Comparison of ENCODE assay signal across 1 cellular context in genomic region chr15:63891079-63891762, GRCh38.
A peak's percentile ranks its signal among the peaks of the same experiment; 100 is the strongest.
TF ChIP-seq lines count a peak whose summit lies in the region.

No MANE protein-coding gene starts in this region.

TF ChIP-seq in HepG2, 621 proteins besides CTCF, POLR2A, EP300 and RAD21 (continued from another document and continues in another):
- TF ChIP-seq TFDP2 (CRISPR knock-in tag; IDR thresholded peaks at IDR 0.05) (no peak), ZNF276 (CRISPR knock-in tag; IDR thresholded peaks at IDR 0.05; ENCODE audit: low read depth) (peak; percentile 26), ZNF678 (CRISPR knock-in tag; IDR thresholded peaks at IDR 0.05) (no peak), ZNF296 (CRISPR knock-in tag; conservative IDR thresholded peaks at IDR 0.05) (no peak), PATZ1 (CRISPR knock-in tag; IDR thresholded peaks at IDR 0.05) (peak; percentile 76), ZNF75D (CRISPR knock-in tag; IDR thresholded peaks at IDR 0.05; ENCODE audit: borderline replicate concordance) (no peak), ZNF629 (CRISPR knock-in tag; conservative IDR thresholded peaks at IDR 0.05) (peak; percentile 77), REPIN1 (CRISPR knock-in tag; IDR thresholded peaks at IDR 0.05; ENCODE audit: borderline replicate concordance, low read depth) (peak; percentile 61; the same call in 1 of the 2 replicates), WIZ (CRISPR knock-in tag; IDR thresholded peaks at IDR 0.05) (0 out of 2 replicates have a peak, but pooled peaks have one; percentile 57), PBX2 (CRISPR knock-in tag; IDR thresholded peaks at IDR 0.05) (no peak), IRF1 (CRISPR knock-in tag; IDR thresholded peaks at IDR 0.05; ENCODE audit: low read depth) (no peak), ZKSCAN5 (CRISPR knock-in tag; IDR thresholded peaks at IDR 0.05) (no peak), SAP130 (CRISPR knock-in tag; IDR thresholded peaks at IDR 0.05; ENCODE audit: low read depth) (peak; percentile 46), CSRNP2 (CRISPR knock-in tag; conservative IDR thresholded peaks at IDR 0.05; ENCODE audit: low read depth) (no peak), PHF8 (CRISPR knock-in tag; IDR thresholded peaks at IDR 0.05) (peak; percentile 19; the same call in 1 of the 2 replicates), ZNF710 (CRISPR knock-in tag; IDR thresholded peaks at IDR 0.05; ENCODE audit: borderline replicate concordance) (peak; percentile 55; the same call in 1 of the 2 replicates), FOXA1 (IDR thresholded peaks at IDR 0.05) (no peak), FOXA1 (CRISPR knock-in tag; IDR thresholded peaks at IDR 0.05) (peak; percentile 43; the same call in 1 of the 2 replicates), ZNF574 (CRISPR knock-in tag; IDR thresholded peaks at IDR 0.05) (0 out of 2 replicates have a peak, but pooled peaks have one; percentile 26), SRSF1 (optimal IDR thresholded peaks at IDR 0.05; ENCODE audit: low read depth, low read length) (no peak), ZNF329 (CRISPR knock-in tag; IDR thresholded peaks at IDR 0.05; ENCODE audit: low read depth) (no peak), THAP11 (CRISPR knock-in tag; IDR thresholded peaks at IDR 0.05) (0 out of 2 replicates have a peak, but pooled peaks have one; percentile 34), SUZ12 (IDR thresholded peaks at IDR 0.05; ENCODE audit: low read depth, low read length) (no peak), ELK4 (CRISPR knock-in tag; IDR thresholded peaks at IDR 0.05; ENCODE audit: borderline replicate concordance) (no peak), MAF1 (CRISPR knock-in tag; IDR thresholded peaks at IDR 0.05; ENCODE audit: borderline replicate concordance) (no peak), FOXO4 (CRISPR knock-in tag; conservative IDR thresholded peaks at IDR 0.05) (no peak), ETV5 (CRISPR knock-in tag; IDR thresholded peaks at IDR 0.05; ENCODE audit: borderline replicate concordance) (peak; percentile 1; the same call in 1 of the 2 replicates), HDAC1 (CRISPR knock-in tag; IDR thresholded peaks at IDR 0.05) (peak; percentile 21; the same call in 1 of the 2 replicates), ZNF292 (CRISPR knock-in tag; IDR thresholded peaks at IDR 0.05; ENCODE audit: borderline replicate concordance, low read depth) (peak; percentile 54; the same call in 1 of the 2 replicates), ZNF510 (CRISPR knock-in tag; IDR thresholded peaks at IDR 0.05; ENCODE audit: low read depth) (no peak), ZNF205 (CRISPR knock-in tag; IDR thresholded peaks at IDR 0.05) (peak; percentile 94), ZFAT (CRISPR knock-in tag; conservative IDR thresholded peaks at IDR 0.05) (no peak), ZC3H13 (CRISPR knock-in tag; IDR thresholded peaks at IDR 0.05) (no peak), PAXIP1 (CRISPR knock-in tag; conservative IDR thresholded peaks at IDR 0.05) (no peak), ZNF761 (CRISPR knock-in tag; conservative IDR thresholded peaks at IDR 0.05) (0 out of 2 replicates have a peak, but pooled peaks have one; percentile 36), DNMT3B (CRISPR knock-in tag; conservative IDR thresholded peaks at IDR 0.05) (0 out of 2 replicates have a peak, but pooled peaks have one; percentile 47), SPEN (CRISPR knock-in tag; IDR thresholded peaks at IDR 0.05; ENCODE audit: low read depth) (peak; percentile 28; the same call in 1 of the 2 replicates), IRX3 (CRISPR knock-in tag; IDR thresholded peaks at IDR 0.05; ENCODE audit: borderline replicate concordance, low read depth) (no peak), IKZF1 (IDR thresholded peaks at IDR 0.05) (no peak)
